In genomic region chr1:24963099-24963872, GRCh38 we compare ENCODE assay signal across 1 cellular context.
TF ChIP-seq lines count a peak whose summit lies in the region.

No MANE protein-coding gene starts in this region.

TF ChIP-seq in GM12878, 131 proteins besides CTCF, POLR2A, EP300 and RAD21 (continued from another document and continues in another):
- TF ChIP-seq ZBTB4 (CRISPR knock-in tag; IDR thresholded peaks at IDR 0.05), result no peak
- no peak for TF ChIP-seq RB1 (IDR thresholded peaks at IDR 0.05; ENCODE audit: borderline replicate concordance)
- no peak; the same call in 1 of the 2 replicates for TF ChIP-seq WRNIP1 (IDR thresholded peaks at IDR 0.05; ENCODE audit: borderline replicate concordance, low read depth, low read length)
- TF ChIP-seq ZNF274 (IDR thresholded peaks at IDR 0.05; ENCODE audit: insufficient read depth, insufficient read length), result no peak
- no peak for TF ChIP-seq RELB (IDR thresholded peaks at IDR 0.05; ENCODE audit: low read depth)
- no peak for TF ChIP-seq IRF3 (IDR thresholded peaks at IDR 0.05)
- TF ChIP-seq MYC (IDR thresholded peaks at IDR 0.05; ENCODE audit: insufficient read depth, insufficient read length, insufficient replicate concordance, low read length, severe bottlenecking), result no peak
- TF ChIP-seq NBN (IDR thresholded peaks at IDR 0.05), result no peak
- TF ChIP-seq BRCA1 (IDR thresholded peaks at IDR 0.05; ENCODE audit: low read depth, low read length), result no peak
- TF ChIP-seq CHD4 (IDR thresholded peaks at IDR 0.05), result no peak
- TF ChIP-seq E4F1 (IDR thresholded peaks at IDR 0.05; ENCODE audit: borderline replicate concordance, partially characterized antibody), result no peak
- TF ChIP-seq SP1 (IDR thresholded peaks at IDR 0.05; ENCODE audit: low read depth, low read length), result no peak
- TF ChIP-seq TCF7 (IDR thresholded peaks at IDR 0.05; ENCODE audit: borderline replicate concordance), result no peak
- no peak for TF ChIP-seq CHD2 (IDR thresholded peaks at IDR 0.05; ENCODE audit: borderline replicate concordance, low read depth, low read length)
- TF ChIP-seq POLR2AphosphoS5 (IDR thresholded peaks at IDR 0.05; ENCODE audit: low read length), result peak; percentile 44; the same call in 1 of the 2 replicates
- TF ChIP-seq NFIC (IDR thresholded peaks at IDR 0.05; ENCODE audit: low read depth, low read length), result no peak
- no peak for TF ChIP-seq TCF3 (IDR thresholded peaks at IDR 0.05; ENCODE audit: borderline replicate concordance, insufficient read depth, low read depth, low read length)
- TF ChIP-seq BMI1 (IDR thresholded peaks at IDR 0.05; ENCODE audit: borderline replicate concordance), result peak; percentile 35; the same call in 1 of the 2 replicates
- TF ChIP-seq SRF (IDR thresholded peaks at IDR 0.05; ENCODE audit: low read depth in 2 of 2, low read length in 2 of 2), result no peak
- no peak for TF ChIP-seq BCL3 (IDR thresholded peaks at IDR 0.05; ENCODE audit: borderline replicate concordance, insufficient read depth, low read depth, low read length, poor library complexity, severe bottlenecking)
- 0 out of 2 replicates have a peak, but pooled peaks have one; percentile 26 for TF ChIP-seq NR2F1 (conservative IDR thresholded peaks at IDR 0.05)
- no peak for TF ChIP-seq PRDM15 (CRISPR knock-in tag; IDR thresholded peaks at IDR 0.05)
- no peak for TF ChIP-seq TARDBP (IDR thresholded peaks at IDR 0.05; ENCODE audit: borderline replicate concordance)
- TF ChIP-seq REST (IDR thresholded peaks at IDR 0.05; ENCODE audit: low read depth, low read length), result no peak
- no peak for TF ChIP-seq MYB (IDR thresholded peaks at IDR 0.05; ENCODE audit: borderline replicate concordance, low read depth, low read length)
- TF ChIP-seq E2F4 (IDR thresholded peaks at IDR 0.05; ENCODE audit: low read depth, low read length), result no peak
- no peak for TF ChIP-seq SREBF2 (IDR thresholded peaks at IDR 0.05; ENCODE audit: low read length)
- TF ChIP-seq PAX8 (IDR thresholded peaks at IDR 0.05), result no peak
- no peak for TF ChIP-seq USF2 (IDR thresholded peaks at IDR 0.05; ENCODE audit: borderline replicate concordance, low read depth, low read length)
- peak; percentile 33; the same call in 1 of the 2 replicates for TF ChIP-seq SMARCA5 (IDR thresholded peaks at IDR 0.05)
- TF ChIP-seq PML (IDR thresholded peaks at IDR 0.05; ENCODE audit: low read length), result no peak
- TF ChIP-seq KLF5 (IDR thresholded peaks at IDR 0.05; ENCODE audit: partially characterized antibody), result no peak
- no peak for TF ChIP-seq SPI1 (IDR thresholded peaks at IDR 0.05; ENCODE audit: borderline replicate concordance, insufficient read depth, low read depth, low read length)
- no peak for TF ChIP-seq EZH2 (IDR thresholded peaks at IDR 0.05; ENCODE audit: borderline replicate concordance, control insufficient read depth, low read depth, low read length)
- no peak for TF ChIP-seq HDAC6 (IDR thresholded peaks at IDR 0.05; ENCODE audit: unreplicated experiment)
